ENCODE assay signal across 20 cellular contexts in the genomic region with DNA sequence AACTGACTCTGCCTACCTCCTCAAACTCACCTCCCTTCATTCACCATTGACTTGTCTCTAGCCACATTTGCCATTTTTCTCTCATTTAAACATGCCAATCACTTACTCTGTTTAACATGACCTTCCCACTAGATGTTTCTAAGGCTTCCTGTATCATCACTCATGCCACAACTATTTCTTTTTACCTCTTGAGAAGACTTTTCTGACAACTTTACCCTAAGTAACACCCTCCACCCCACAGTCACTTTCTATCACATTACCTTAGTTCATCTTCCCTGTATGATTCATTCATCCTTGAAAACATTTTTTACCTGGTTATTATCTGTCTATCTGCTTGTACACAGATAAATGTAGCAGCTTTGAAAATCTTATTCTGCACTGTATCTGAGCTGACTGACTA. TPM values are rescaled to one million over a fixed set of nuclear protein-coding genes. Genes with fewer than 3 reads are reported as not detected.
A peak's percentile ranks its signal among the peaks of the same experiment; 100 is the strongest.
DNase-seq lines count a peak whose midpoint lies in the region; ATAC-seq, FAIRE-seq and TF ChIP-seq lines count a peak whose summit lies in the region.
"Had no signal": no experiment of that assay in that cellular context is flagged by ENCODE, and none has a peak within 500 bp of the region (broad histone marks: within the 10 kb centered on the region; RNA-seq: fewer than 3 reads in every experiment).

No MANE protein-coding gene starts in this region.

- H3K27ac ChIP-seq in epithelial cell of prostate (peak overlapping the region; percentile 83), ascending aorta (no peak overlapping the region)
- H3K27ac ChIP-seq in effector memory CD4-positive, alpha-beta T cell (ENCODE audit: insufficient read depth, low read length, poor library complexity, severe bottlenecking), result no peak overlapping the region

- FAIRE-seq in RCC 7860 (lab: Jason Lieb, UNC), result no peak
- FAIRE-seq: A204.1, GM12878, HTR-8/SVneo had no signal

- no peak for ATAC-seq in HG02759 (IDR thresholded peaks at IDR 0.05; ENCODE audit: unreplicated experiment)
- ATAC-seq: GM12878, GM23338 had no signal

- intact Hi-C loops in ascending aorta (cut with DNase I), result no loop called here

- DNase-seq in HPDE6-E6E7 (ENCODE audit: extremely low spot score), result peak; percentile 17
- peak; percentile 57 for DNase-seq in NCI-H226
- DNase-seq in epithelial cell of prostate (ENCODE audit: low read depth, low spot score), result peak; percentile 27
- peak; percentile 70 for DNase-seq in kidney tubule cell (ENCODE audit: low spot score)
- DNase-seq in ascending aorta (ENCODE audit: low spot score in 2 of 2), result no peak
- DNase-seq in RCC 7860 (ENCODE audit: low spot score), result no peak
- no peak for DNase-seq in effector memory CD4-positive, alpha-beta T cell
- DNase-seq: C1 segment of cervical spinal cord; Calu3; CD4-positive, alpha-beta T cell; DMS 273 treated with DMSO at 0.1 percent for 48 hours; H9 had no signal

- H3K4me3 ChIP-seq in ascending aorta, result no peak overlapping the region
- no peak overlapping the region for H3K4me3 ChIP-seq in effector memory CD4-positive, alpha-beta T cell (ENCODE audit: insufficient read depth, low read depth, low read length, poor library complexity, severe bottlenecking)
- H3K4me3 ChIP-seq: GM12878, GM23338 had no signal

- H3K36me3 ChIP-seq in ascending aorta, result no peaks in the 10 kb centered on the region
- H3K36me3 ChIP-seq in effector memory CD4-positive, alpha-beta T cell (ENCODE audit: control insufficient read depth, insufficient read depth, low read length), result no peaks in the 10 kb centered on the region

- TF ChIP-seq CTCF in ascending aorta (IDR thresholded peaks at IDR 0.05), result no peak

- no peaks in the 10 kb centered on the region for H3K27me3 ChIP-seq in ascending aorta
- H3K27me3 ChIP-seq in effector memory CD4-positive, alpha-beta T cell (replicated peaks; ENCODE audit: control insufficient read depth, insufficient read depth, low read length, poor library complexity, severe bottlenecking), result no peaks in the 10 kb centered on the region

- no peaks in the 10 kb centered on the region for H3K4me1 ChIP-seq in ascending aorta
- no peaks in the 10 kb centered on the region for H3K4me1 ChIP-seq in effector memory CD4-positive, alpha-beta T cell (ENCODE audit: control insufficient read depth, insufficient read depth, low read length, poor library complexity, severe bottlenecking)

- H3K9me3 ChIP-seq in ascending aorta, result no peaks in the 10 kb centered on the region
- no peaks in the 10 kb centered on the region for H3K9me3 ChIP-seq in effector memory CD4-positive, alpha-beta T cell (ENCODE audit: control insufficient read depth, low read length)

RNA-seq across cellular contexts. Expression of a gene that starts 19.4 kb away (rescaled TPM):
- not detected for total RNA-seq in ascending aorta
- total RNA-seq: B cell; Calu3; CD4-positive, alpha-beta T cell; Daoy; G401; GM12878; GM23338; H9 had no signal

RNA-seq across cellular contexts. Expression of a gene that starts 19.5 kb away (rescaled TPM):
- total RNA-seq in ascending aorta, result not detected
- total RNA-seq: B cell; CD4-positive, alpha-beta T cell; Daoy; G401; GM12878; GM23338; H9 had no signal

Comparison
In these comparisons a context has a peak if more than half of its experiments do, and no peak if none do; other contexts are left out.
1. DNase-seq: peak in HPDE6-E6E7 (single experiment), NCI-H226 (single experiment), epithelial cell of prostate (single experiment) and kidney tubule cell (single experiment); none in ascending aorta (0 of 2), RCC 7860 (single experiment) and effector memory CD4-positive, alpha-beta T cell (0 of 3).